ENCODE assay signal across 1 cellular context in the genomic region with DNA sequence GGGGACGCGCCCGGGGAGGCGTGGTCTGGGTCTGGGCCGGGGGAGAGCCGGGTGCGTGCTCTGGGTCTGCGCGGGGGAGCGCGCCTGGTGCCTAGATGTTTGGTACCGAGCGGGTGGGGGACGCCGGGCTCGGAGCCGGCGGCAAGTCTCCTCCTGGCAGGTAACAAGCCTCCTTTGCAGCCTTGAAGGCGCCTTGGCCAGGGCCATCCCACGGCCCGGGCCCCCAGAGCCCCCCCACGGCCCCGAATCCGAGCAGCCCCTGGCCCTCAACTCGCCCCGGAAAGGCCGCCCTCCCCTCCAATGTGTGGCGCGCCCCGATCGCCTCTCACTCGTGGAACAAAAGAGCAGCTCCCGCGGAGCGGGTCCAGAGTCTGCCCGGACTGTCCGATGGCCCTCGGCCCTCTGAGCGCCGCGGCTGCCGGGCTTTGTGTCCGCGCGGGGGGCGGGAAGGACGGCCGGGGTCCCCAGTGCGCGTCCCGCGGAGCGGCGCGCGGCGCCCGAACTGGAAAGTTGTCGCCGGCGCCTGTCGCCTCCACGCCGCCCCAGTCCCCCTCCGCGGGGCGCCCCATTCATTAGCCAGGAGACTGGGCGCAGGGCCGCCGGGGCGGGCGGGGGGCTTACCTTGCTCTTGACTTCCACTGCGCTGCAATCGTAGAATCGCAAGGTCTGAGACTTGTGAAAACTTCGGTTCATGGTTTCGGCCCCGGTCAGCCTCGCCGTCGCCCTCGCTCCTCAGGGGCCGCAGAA.
A peak's percentile ranks its signal among the peaks of the same experiment; 100 is the strongest.
TF ChIP-seq lines count a peak whose summit lies in the region.

No MANE protein-coding gene starts in this region.

TF ChIP-seq in HepG2, 621 proteins besides CTCF, POLR2A, EP300 and RAD21 (continues in another document):
- TF ChIP-seq, protein P1, sequence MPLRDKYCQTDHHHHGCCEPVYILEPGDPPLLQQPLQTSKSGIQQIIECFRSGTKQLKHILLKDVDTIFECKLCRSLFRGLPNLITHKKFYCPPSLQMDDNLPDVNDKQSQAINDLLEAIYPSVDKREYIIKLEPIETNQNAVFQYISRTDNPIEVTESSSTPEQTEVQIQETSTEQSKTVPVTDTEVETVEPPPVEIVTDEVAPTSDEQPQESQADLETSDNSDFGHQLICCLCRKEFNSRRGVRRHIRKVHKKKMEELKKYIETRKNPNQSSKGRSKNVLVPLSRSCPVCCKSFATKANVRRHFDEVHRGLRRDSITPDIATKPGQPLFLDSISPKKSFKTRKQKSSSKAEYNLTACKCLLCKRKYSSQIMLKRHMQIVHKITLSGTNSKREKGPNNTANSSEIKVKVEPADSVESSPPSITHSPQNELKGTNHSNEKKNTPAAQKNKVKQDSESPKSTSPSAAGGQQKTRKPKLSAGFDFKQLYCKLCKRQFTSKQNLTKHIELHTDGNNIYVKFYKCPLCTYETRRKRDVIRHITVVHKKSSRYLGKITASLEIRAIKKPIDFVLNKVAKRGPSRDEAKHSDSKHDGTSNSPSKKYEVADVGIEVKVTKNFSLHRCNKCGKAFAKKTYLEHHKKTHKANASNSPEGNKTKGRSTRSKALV (CRISPR knock-in tag; IDR thresholded peaks at IDR 0.05), result 0 out of 2 replicates have a peak, but pooled peaks have one; percentile 40
- TF ChIP-seq ZNF563 (CRISPR knock-in tag; IDR thresholded peaks at IDR 0.05), result 0 out of 2 replicates have a peak, but pooled peaks have one; percentile 32
- TF ChIP-seq, protein P2, sequence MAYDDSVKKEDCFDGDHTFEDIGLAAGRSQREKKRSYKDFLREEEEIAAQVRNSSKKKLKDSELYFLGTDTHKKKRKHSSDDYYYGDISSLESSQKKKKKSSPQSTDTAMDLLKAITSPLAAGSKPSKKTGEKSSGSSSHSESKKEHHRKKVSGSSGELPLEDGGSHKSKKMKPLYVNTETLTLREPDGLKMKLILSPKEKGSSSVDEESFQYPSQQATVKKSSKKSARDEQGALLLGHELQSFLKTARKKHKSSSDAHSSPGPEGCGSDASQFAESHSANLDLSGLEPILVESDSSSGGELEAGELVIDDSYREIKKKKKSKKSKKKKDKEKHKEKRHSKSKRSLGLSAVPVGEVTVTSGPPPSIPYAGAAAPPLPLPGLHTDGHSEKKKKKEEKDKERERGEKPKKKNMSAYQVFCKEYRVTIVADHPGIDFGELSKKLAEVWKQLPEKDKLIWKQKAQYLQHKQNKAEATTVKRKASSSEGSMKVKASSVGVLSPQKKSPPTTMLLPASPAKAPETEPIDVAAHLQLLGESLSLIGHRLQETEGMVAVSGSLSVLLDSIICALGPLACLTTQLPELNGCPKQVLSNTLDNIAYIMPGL (CRISPR knock-in tag; IDR thresholded peaks at IDR 0.05; ENCODE audit: borderline replicate concordance in 1 of 2, low read depth in 1 of 2), result peak in 1 of 2 experiments; percentile 57; a peak in 1 of 4 replicates
- TF ChIP-seq KMT2A (CRISPR knock-in tag; IDR thresholded peaks at IDR 0.05), result peak; percentile 31; the same call in 1 of the 2 replicates
- TF ChIP-seq, protein P3, sequence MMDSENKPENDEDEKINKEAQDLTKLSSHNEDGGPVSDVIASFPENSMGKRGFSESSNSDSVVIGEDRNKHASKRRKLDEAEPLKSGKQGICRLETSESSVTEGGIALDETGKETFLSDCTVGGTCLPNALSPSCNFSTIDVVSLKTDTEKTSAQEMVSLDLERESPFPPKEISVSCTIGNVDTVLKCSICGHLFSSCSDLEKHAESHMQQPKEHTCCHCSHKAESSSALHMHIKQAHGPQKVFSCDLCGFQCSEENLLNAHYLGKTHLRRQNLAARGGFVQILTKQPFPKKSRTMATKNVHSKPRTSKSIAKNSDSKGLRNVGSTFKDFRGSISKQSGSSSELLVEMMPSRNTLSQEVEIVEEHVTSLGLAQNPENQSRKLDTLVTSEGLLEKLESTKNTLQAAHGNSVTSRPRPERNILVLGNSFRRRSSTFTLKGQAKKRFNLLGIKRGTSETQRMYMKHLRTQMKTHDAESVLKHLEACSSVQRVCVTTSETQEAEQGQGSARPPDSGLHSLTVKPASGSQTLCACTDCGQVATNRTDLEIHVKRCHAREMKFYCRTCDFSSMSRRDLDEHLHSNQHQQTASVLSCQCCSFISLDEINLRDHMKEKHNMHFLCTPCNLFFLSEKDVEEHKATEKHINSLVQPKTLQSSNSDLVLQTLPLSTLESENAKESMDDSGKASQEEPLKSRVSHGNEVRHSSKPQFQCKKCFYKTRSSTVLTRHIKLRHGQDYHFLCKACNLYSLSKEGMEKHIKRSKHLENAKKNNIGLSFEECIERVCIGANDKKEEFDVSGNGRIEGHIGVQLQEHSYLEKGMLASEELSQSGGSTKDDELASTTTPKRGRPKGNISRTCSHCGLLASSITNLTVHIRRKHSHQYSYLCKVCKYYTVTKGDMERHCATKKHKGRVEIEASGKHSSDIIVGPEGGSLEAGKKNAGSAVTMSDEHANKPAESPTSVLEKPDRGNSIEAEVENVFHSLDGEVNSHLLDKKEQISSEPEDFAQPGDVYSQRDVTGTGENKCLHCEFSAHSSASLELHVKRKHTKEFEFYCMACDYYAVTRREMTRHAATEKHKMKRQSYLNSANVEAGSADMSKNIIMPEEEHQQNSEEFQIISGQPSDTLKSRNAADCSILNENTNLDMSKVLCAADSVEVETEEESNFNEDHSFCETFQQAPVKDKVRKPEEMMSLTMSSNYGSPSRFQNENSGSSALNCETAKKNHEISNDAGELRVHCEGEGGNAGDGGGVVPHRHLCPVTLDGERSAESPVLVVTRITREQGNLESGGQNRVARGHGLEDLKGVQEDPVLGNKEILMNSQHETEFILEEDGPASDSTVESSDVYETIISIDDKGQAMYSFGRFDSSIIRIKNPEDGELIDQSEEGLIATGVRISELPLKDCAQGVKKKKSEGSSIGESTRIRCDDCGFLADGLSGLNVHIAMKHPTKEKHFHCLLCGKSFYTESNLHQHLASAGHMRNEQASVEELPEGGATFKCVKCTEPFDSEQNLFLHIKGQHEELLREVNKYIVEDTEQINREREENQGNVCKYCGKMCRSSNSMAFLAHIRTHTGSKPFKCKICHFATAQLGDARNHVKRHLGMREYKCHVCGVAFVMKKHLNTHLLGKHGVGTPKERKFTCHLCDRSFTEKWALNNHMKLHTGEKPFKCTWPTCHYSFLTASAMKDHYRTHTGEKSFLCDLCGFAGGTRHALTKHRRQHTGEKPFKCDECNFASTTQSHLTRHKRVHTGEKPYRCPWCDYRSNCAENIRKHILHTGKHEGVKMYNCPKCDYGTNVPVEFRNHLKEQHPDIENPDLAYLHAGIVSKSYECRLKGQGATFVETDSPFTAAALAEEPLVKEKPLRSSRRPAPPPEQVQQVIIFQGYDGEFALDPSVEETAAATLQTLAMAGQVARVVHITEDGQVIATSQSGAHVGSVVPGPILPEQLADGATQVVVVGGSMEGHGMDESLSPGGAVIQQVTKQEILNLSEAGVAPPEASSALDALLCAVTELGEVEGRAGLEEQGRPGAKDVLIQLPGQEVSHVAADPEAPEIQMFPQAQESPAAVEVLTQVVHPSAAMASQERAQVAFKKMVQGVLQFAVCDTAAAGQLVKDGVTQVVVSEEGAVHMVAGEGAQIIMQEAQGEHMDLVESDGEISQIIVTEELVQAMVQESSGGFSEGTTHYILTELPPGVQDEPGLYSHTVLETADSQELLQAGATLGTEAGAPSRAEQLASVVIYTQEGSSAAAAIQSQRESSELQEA (CRISPR knock-in tag; IDR thresholded peaks at IDR 0.05; ENCODE audit: not compliant biosample characterization), result no peak
- TF ChIP-seq, protein P4, sequence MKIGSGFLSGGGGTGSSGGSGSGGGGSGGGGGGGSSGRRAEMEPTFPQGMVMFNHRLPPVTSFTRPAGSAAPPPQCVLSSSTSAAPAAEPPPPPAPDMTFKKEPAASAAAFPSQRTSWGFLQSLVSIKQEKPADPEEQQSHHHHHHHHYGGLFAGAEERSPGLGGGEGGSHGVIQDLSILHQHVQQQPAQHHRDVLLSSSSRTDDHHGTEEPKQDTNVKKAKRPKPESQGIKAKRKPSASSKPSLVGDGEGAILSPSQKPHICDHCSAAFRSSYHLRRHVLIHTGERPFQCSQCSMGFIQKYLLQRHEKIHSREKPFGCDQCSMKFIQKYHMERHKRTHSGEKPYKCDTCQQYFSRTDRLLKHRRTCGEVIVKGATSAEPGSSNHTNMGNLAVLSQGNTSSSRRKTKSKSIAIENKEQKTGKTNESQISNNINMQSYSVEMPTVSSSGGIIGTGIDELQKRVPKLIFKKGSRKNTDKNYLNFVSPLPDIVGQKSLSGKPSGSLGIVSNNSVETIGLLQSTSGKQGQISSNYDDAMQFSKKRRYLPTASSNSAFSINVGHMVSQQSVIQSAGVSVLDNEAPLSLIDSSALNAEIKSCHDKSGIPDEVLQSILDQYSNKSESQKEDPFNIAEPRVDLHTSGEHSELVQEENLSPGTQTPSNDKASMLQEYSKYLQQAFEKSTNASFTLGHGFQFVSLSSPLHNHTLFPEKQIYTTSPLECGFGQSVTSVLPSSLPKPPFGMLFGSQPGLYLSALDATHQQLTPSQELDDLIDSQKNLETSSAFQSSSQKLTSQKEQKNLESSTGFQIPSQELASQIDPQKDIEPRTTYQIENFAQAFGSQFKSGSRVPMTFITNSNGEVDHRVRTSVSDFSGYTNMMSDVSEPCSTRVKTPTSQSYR (CRISPR knock-in tag; IDR thresholded peaks at IDR 0.05; ENCODE audit: borderline replicate concordance), result no peak
- TF ChIP-seq AGO2 (optimal IDR thresholded peaks at IDR 0.05; ENCODE audit: low read depth, low read length), result peak; percentile 46
- TF ChIP-seq ZNF709 (CRISPR knock-in tag; IDR thresholded peaks at IDR 0.05), result peak; percentile 73; the same call in 1 of the 2 replicates
- TF ChIP-seq MIXL1 (CRISPR knock-in tag; IDR thresholded peaks at IDR 0.05), result no peak
- TF ChIP-seq, protein P5, sequence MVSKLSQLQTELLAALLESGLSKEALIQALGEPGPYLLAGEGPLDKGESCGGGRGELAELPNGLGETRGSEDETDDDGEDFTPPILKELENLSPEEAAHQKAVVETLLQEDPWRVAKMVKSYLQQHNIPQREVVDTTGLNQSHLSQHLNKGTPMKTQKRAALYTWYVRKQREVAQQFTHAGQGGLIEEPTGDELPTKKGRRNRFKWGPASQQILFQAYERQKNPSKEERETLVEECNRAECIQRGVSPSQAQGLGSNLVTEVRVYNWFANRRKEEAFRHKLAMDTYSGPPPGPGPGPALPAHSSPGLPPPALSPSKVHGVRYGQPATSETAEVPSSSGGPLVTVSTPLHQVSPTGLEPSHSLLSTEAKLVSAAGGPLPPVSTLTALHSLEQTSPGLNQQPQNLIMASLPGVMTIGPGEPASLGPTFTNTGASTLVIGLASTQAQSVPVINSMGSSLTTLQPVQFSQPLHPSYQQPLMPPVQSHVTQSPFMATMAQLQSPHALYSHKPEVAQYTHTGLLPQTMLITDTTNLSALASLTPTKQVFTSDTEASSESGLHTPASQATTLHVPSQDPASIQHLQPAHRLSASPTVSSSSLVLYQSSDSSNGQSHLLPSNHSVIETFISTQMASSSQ (IDR thresholded peaks at IDR 0.05; ENCODE audit: low read depth), result no peak
- TF ChIP-seq, protein P5 (CRISPR knock-in tag; IDR thresholded peaks at IDR 0.05; ENCODE audit: borderline replicate concordance), result no peak
- TF ChIP-seq ZFX (CRISPR knock-in tag; IDR thresholded peaks at IDR 0.05; ENCODE audit: low read depth), result peak; percentile 41
- TF ChIP-seq RBFOX2 (IDR thresholded peaks at IDR 0.05; ENCODE audit: low read depth, low read length), result peak; percentile 36; the same call in 1 of the 2 replicates
- TF ChIP-seq, protein P6, sequence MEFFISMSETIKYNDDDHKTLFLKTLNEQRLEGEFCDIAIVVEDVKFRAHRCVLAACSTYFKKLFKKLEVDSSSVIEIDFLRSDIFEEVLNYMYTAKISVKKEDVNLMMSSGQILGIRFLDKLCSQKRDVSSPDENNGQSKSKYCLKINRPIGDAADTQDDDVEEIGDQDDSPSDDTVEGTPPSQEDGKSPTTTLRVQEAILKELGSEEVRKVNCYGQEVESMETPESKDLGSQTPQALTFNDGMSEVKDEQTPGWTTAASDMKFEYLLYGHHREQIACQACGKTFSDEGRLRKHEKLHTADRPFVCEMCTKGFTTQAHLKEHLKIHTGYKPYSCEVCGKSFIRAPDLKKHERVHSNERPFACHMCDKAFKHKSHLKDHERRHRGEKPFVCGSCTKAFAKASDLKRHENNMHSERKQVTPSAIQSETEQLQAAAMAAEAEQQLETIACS (CRISPR knock-in tag; IDR thresholded peaks at IDR 0.05), result peak; percentile 64
- peak; percentile 30; the same call in 1 of the 2 replicates for TF ChIP-seq SAP130 (CRISPR knock-in tag; IDR thresholded peaks at IDR 0.05; ENCODE audit: low read depth)
- TF ChIP-seq, protein P7, sequence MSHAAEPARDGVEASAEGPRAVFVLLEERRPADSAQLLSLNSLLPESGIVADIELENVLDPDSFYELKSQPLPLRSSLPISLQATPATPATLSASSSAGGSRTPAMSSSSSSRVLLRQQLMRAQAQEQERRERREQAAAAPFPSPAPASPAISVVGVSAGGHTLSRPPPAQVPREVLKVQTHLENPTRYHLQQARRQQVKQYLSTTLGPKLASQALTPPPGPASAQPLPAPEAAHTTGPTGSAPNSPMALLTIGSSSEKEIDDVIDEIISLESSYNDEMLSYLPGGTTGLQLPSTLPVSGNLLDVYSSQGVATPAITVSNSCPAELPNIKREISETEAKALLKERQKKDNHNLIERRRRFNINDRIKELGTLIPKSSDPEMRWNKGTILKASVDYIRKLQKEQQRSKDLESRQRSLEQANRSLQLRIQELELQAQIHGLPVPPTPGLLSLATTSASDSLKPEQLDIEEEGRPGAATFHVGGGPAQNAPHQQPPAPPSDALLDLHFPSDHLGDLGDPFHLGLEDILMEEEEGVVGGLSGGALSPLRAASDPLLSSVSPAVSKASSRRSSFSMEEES (CRISPR knock-in tag; IDR thresholded peaks at IDR 0.05), result no peak
- TF ChIP-seq PHF8 (CRISPR knock-in tag; IDR thresholded peaks at IDR 0.05), result peak; percentile 16; the same call in 1 of the 2 replicates
- TF ChIP-seq, protein P8, sequence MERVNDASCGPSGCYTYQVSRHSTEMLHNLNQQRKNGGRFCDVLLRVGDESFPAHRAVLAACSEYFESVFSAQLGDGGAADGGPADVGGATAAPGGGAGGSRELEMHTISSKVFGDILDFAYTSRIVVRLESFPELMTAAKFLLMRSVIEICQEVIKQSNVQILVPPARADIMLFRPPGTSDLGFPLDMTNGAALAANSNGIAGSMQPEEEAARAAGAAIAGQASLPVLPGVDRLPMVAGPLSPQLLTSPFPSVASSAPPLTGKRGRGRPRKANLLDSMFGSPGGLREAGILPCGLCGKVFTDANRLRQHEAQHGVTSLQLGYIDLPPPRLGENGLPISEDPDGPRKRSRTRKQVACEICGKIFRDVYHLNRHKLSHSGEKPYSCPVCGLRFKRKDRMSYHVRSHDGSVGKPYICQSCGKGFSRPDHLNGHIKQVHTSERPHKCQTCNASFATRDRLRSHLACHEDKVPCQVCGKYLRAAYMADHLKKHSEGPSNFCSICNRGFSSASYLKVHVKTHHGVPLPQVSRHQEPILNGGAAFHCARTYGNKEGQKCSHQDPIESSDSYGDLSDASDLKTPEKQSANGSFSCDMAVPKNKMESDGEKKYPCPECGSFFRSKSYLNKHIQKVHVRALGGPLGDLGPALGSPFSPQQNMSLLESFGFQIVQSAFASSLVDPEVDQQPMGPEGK (CRISPR knock-in tag; IDR thresholded peaks at IDR 0.05), result peak; percentile 10; the same call in 1 of the 2 replicates
- TF ChIP-seq ZNF343 (CRISPR knock-in tag; IDR thresholded peaks at IDR 0.05), result no peak
- peak; percentile 39 for TF ChIP-seq HNRNPLL (IDR thresholded peaks at IDR 0.05; ENCODE audit: low read depth, low read length, poor library complexity, severe bottlenecking)
